Comparison of ENCODE assay signal across 1 cellular context in genomic region chr10:77111611-77112550, GRCh38.
A peak's percentile ranks its signal among the peaks of the same experiment; 100 is the strongest.
TF ChIP-seq lines count a peak whose summit lies in the region.

No MANE protein-coding gene starts in this region.

TF ChIP-seq in HepG2, 621 proteins besides CTCF, POLR2A, EP300 and RAD21 (continued from another document and continues in another):
- no peak for TF ChIP-seq ZBTB40 (IDR thresholded peaks at IDR 0.05)
- TF ChIP-seq ZBTB40 (CRISPR knock-in tag; IDR thresholded peaks at IDR 0.05), result no peak
- no peak for TF ChIP-seq RAD51 (IDR thresholded peaks at IDR 0.05; ENCODE audit: borderline replicate concordance)
- no peak for TF ChIP-seq KDM6A (CRISPR knock-in tag; IDR thresholded peaks at IDR 0.05; ENCODE audit: low read depth)
- no peak for TF ChIP-seq ZNF570 (CRISPR knock-in tag; IDR thresholded peaks at IDR 0.05; ENCODE audit: borderline replicate concordance)
- no peak for TF ChIP-seq YEATS4 (CRISPR knock-in tag; IDR thresholded peaks at IDR 0.05; ENCODE audit: borderline replicate concordance)
- no peak for TF ChIP-seq DPF2 (CRISPR knock-in tag; IDR thresholded peaks at IDR 0.05; ENCODE audit: borderline replicate concordance, low read depth)
- no peak for TF ChIP-seq ZBTB42 (CRISPR knock-in tag; IDR thresholded peaks at IDR 0.05)
- no peak for TF ChIP-seq MBNL3 (CRISPR knock-in tag; conservative IDR thresholded peaks at IDR 0.05)
- TF ChIP-seq AFF4 (CRISPR knock-in tag; IDR thresholded peaks at IDR 0.05), result no peak
- no peak for TF ChIP-seq KDM5B (CRISPR knock-in tag; IDR thresholded peaks at IDR 0.05; ENCODE audit: borderline replicate concordance)
- TF ChIP-seq GFI1 (CRISPR knock-in tag; IDR thresholded peaks at IDR 0.05; ENCODE audit: borderline replicate concordance), result no peak
- TF ChIP-seq HIC2 (CRISPR knock-in tag; IDR thresholded peaks at IDR 0.05; ENCODE audit: low read depth), result no peak
- no peak for TF ChIP-seq ETS1 (CRISPR knock-in tag; IDR thresholded peaks at IDR 0.05)
- TF ChIP-seq BCL3 (CRISPR knock-in tag; IDR thresholded peaks at IDR 0.05), result no peak
- TF ChIP-seq FOXA1 (IDR thresholded peaks at IDR 0.05), result no peak
- TF ChIP-seq FOXA1 (CRISPR knock-in tag; IDR thresholded peaks at IDR 0.05), result peak; percentile 53; the same call in 1 of the 2 replicates
- TF ChIP-seq ZNF619 (CRISPR knock-in tag; IDR thresholded peaks at IDR 0.05), result no peak
- TF ChIP-seq PCBP2 (optimal IDR thresholded peaks at IDR 0.05; ENCODE audit: low read depth, low read length, poor library complexity, severe bottlenecking), result no peak
- no peak for TF ChIP-seq HOXA9 (CRISPR knock-in tag; IDR thresholded peaks at IDR 0.05; ENCODE audit: borderline replicate concordance)
- peak; percentile 60 for TF ChIP-seq SMC3 (IDR thresholded peaks at IDR 0.05; ENCODE audit: low read length)
- TF ChIP-seq EZH2 (conservative IDR thresholded peaks at IDR 0.05; ENCODE audit: low read depth, low read length), result no peak
- TF ChIP-seq SALL1 (CRISPR knock-in tag; IDR thresholded peaks at IDR 0.05), result no peak
- no peak for TF ChIP-seq ZBTB4 (CRISPR knock-in tag; IDR thresholded peaks at IDR 0.05; ENCODE audit: borderline replicate concordance)
- TF ChIP-seq ZNF205 (CRISPR knock-in tag; IDR thresholded peaks at IDR 0.05), result no peak
- no peak for TF ChIP-seq CBFB (CRISPR knock-in tag; IDR thresholded peaks at IDR 0.05)
- TF ChIP-seq ATF7-NPFF (CRISPR knock-in tag; IDR thresholded peaks at IDR 0.05; ENCODE audit: low read depth), result no peak
- TF ChIP-seq CREB3 (CRISPR knock-in tag; IDR thresholded peaks at IDR 0.05), result no peak
- no peak for TF ChIP-seq ZNF629 (CRISPR knock-in tag; conservative IDR thresholded peaks at IDR 0.05)
- TF ChIP-seq BATF2 (CRISPR knock-in tag; IDR thresholded peaks at IDR 0.05), result no peak
- TF ChIP-seq ZNF644 (CRISPR knock-in tag; IDR thresholded peaks at IDR 0.05; ENCODE audit: low read depth), result no peak
- TF ChIP-seq ZBTB7B (CRISPR knock-in tag; IDR thresholded peaks at IDR 0.05), result no peak
- no peak for TF ChIP-seq ZNF460 (CRISPR knock-in tag; IDR thresholded peaks at IDR 0.05; ENCODE audit: borderline replicate concordance)
- TF ChIP-seq NAIF1 (CRISPR knock-in tag; IDR thresholded peaks at IDR 0.05; ENCODE audit: borderline replicate concordance), result no peak
- no peak for TF ChIP-seq ASH2L (IDR thresholded peaks at IDR 0.05; ENCODE audit: insufficient read length, low read depth, low read length)
- no peak for TF ChIP-seq ZNF713 (CRISPR knock-in tag; IDR thresholded peaks at IDR 0.05)
- no peak for TF ChIP-seq ZNF891 (CRISPR knock-in tag; IDR thresholded peaks at IDR 0.05)
- TF ChIP-seq MYPOP (CRISPR knock-in tag; IDR thresholded peaks at IDR 0.05), result no peak
